In the genomic region with DNA sequence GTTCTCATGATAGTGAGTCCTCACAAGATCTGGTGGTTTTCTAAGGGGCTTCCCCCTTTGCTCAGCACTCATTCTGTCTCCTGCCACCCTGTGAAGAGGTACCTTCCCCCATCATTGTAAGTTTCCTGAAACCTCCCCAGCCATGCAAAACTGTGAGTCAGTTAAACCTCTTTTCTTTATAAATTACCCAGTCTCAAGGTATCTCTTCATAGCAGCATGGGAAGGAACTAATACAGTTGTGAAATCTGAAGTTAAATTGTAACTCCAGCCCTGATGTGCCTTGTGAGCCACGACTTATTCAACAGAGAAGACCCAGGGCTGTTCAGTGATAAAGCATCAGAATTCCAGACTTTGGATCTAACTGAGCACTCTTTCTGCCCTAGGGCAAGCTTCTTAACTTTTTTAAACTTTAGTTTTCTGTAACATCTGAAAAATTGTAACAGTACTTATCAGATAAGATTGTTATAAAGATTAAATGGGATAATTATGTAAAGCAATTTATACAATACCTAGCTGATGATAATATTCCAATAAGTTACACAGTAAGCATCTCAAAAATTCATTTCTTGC, we compare ENCODE assay signal across 20 cellular contexts.
DNase-seq lines count a peak whose midpoint lies in the region; ATAC-seq and TF ChIP-seq lines count a peak whose summit lies in the region.
"Had no signal": no experiment of that assay in that cellular context is flagged by ENCODE, and none has a peak within 500 bp of the region (broad histone marks: within the 10 kb centered on the region; RNA-seq: fewer than 3 reads in every experiment).

No MANE protein-coding gene starts in this region.

- no peaks in the 10 kb centered on the region for H3K79me2 ChIP-seq in trophoblast cell (ENCODE audit: control insufficient read depth, insufficient read depth, low read length, poor library complexity)

- H3K36me3 Mint-ChIP-seq in activated CD4-positive, alpha-beta T cell treated with anti-CD3 and anti-CD28 coated beads for 36 hours (ENCODE audit: low read depth): no peaks in the 10 kb centered on the region
- no peaks in the 10 kb centered on the region for H3K36me3 Mint-ChIP-seq in activated CD4-positive, alpha-beta T cell treated with anti-CD3 and anti-CD28 coated beads, Interleukin-2, amount 10 ng/mL, durations not matched to agents 7 days and 5 days (ENCODE audit: low read depth)
- H3K36me3 Mint-ChIP-seq: CD8-positive, alpha-beta T cell had no signal

- H4K91ac ChIP-seq in trophoblast cell (ENCODE audit: low read depth, low read length): no peak overlapping the region

- no peak overlapping the region for H3K27ac Mint-ChIP-seq in activated CD4-positive, alpha-beta T cell treated with anti-CD3 and anti-CD28 coated beads for 36 hours
- no peak overlapping the region for H3K27ac Mint-ChIP-seq in activated CD4-positive, alpha-beta T cell treated with anti-CD3 and anti-CD28 coated beads, Interleukin-2, amount 10 ng/mL, durations not matched to agents 7 days and 5 days
- H3K27ac Mint-ChIP-seq: B cell; CD4-positive, alpha-beta T cell; CD8-positive, alpha-beta T cell had no signal

- no peak overlapping the region for H2BK120ac ChIP-seq in trophoblast cell (ENCODE audit: insufficient read depth, low read length, poor library complexity)

- no peak overlapping the region for H2AK5ac ChIP-seq in trophoblast cell (ENCODE audit: low read length)

- CTCF ChIA-PET in activated CD4-positive, alpha-beta T cell treated with anti-CD3 and anti-CD28 coated beads for 36 hours (lab: Charles Lee): no interaction called here
- CTCF ChIA-PET in activated CD4-positive, alpha-beta T cell treated with anti-CD3 and anti-CD28 coated beads, Interleukin-2, amount 10 ng/mL, durations not matched to agents 7 days and 5 days (lab: Charles Lee): no interaction called here

- intact Hi-C loops in activated CD4-positive, alpha-beta T cell treated with anti-CD3 and anti-CD28 coated beads for 36 hours (cut with DNase I, micrococcal nuclease): no loop called here
- intact Hi-C loops in adrenal gland (cut with DNase I): no loop called here

- H3K4me2 ChIP-seq in trophoblast cell (ENCODE audit: low read length): no peak overlapping the region
- H3K4me2 ChIP-seq: A549; BLaER1 treated with 17β-estradiol and CSF1 and Interleukin-3, amounts not matched to agents 10 nM and 100 nM had no signal

- TF ChIP-seq POLR2A in adrenal gland (IDR thresholded peaks at IDR 0.05): no peak

- no peak overlapping the region for H3K4ac ChIP-seq in trophoblast cell (ENCODE audit: low read depth, low read length)

- H3K36me3 ChIP-seq in trophoblast cell (ENCODE audit: control insufficient read depth in 1 of 2, insufficient read depth in 2 of 2, low read length in 2 of 2) (no peaks in the 10 kb centered on the region), adrenal gland (replicated peaks in 1 of 2) (no peaks in the 10 kb centered on the region)
- H3K36me3 ChIP-seq: BLaER1 treated with 17β-estradiol and CSF1 and Interleukin-3, amounts not matched to agents 10 nM and 100 nM had no signal

- POLR2A ChIA-PET in activated CD4-positive, alpha-beta T cell treated with anti-CD3 and anti-CD28 coated beads for 36 hours (lab: Charles Lee): no interaction called here
- POLR2A ChIA-PET in activated CD4-positive, alpha-beta T cell treated with anti-CD3 and anti-CD28 coated beads, Interleukin-2, amount 10 ng/mL, durations not matched to agents 7 days and 5 days (lab: Charles Lee): no interaction called here

- H2BK5ac ChIP-seq in trophoblast cell (ENCODE audit: low read depth, low read length, poor library complexity): no peak overlapping the region

- H3K4me1 ChIP-seq in trophoblast cell (ENCODE audit: control insufficient read depth in 1 of 2, insufficient read depth in 2 of 2, low read length in 2 of 2): no peaks in the 10 kb centered on the region
- no peaks in the 10 kb centered on the region for H3K4me1 ChIP-seq in adrenal gland (replicated peaks in 1 of 2)
- H3K4me1 ChIP-seq: A549; BLaER1 treated with 17β-estradiol and CSF1 and Interleukin-3, amounts not matched to agents 10 nM and 100 nM; Caco-2 had no signal

- H3K27ac ChIP-seq in trophoblast cell (ENCODE audit: low read depth, low read length): no peak overlapping the region
- no peak overlapping the region for H3K27ac ChIP-seq in adrenal gland
- H3K27ac ChIP-seq: 22Rv1; A549; BLaER1 treated with 17β-estradiol and CSF1 and Interleukin-3, amounts not matched to agents 10 nM and 100 nM; C4-2B had no signal

- no peak for ATAC-seq in activated CD4-positive, alpha-beta T cell treated with anti-CD3 and anti-CD28 coated beads for 36 hours
- ATAC-seq in GM19328 (IDR thresholded peaks at IDR 0.05; ENCODE audit: unreplicated experiment): no peak
- ATAC-seq: A549; CD8-positive, alpha-beta T cell had no signal

- no peak overlapping the region for H3K18ac ChIP-seq in trophoblast cell (ENCODE audit: low read length)

- no peaks in the 10 kb centered on the region for H3K79me1 ChIP-seq in trophoblast cell (ENCODE audit: low read length)

- no peak overlapping the region for H2BK12ac ChIP-seq in trophoblast cell (ENCODE audit: low read length)

- no peak overlapping the region for H2AFZ ChIP-seq in trophoblast cell (ENCODE audit: insufficient read depth, low read length, poor library complexity)

- H3K9ac ChIP-seq in trophoblast cell (ENCODE audit: low read length): no peak overlapping the region
- H3K9ac ChIP-seq: BLaER1 treated with 17β-estradiol and CSF1 and Interleukin-3, amounts not matched to agents 10 nM and 100 nM had no signal

- TF ChIP-seq CTCF in epithelial cell of proximal tubule (conservative IDR thresholded peaks at IDR 0.05; ENCODE audit: low read depth, low read length) (no peak), adrenal gland (IDR thresholded peaks at IDR 0.05) (no peak)

- H3K4me1 Mint-ChIP-seq in activated CD4-positive, alpha-beta T cell treated with anti-CD3 and anti-CD28 coated beads for 36 hours: no peaks in the 10 kb centered on the region
- H3K4me1 Mint-ChIP-seq in activated CD4-positive, alpha-beta T cell treated with anti-CD3 and anti-CD28 coated beads, Interleukin-2, amount 10 ng/mL, durations not matched to agents 7 days and 5 days: no peaks in the 10 kb centered on the region
- H3K4me1 Mint-ChIP-seq: B cell had no signal

- H3K4me3 Mint-ChIP-seq in activated CD4-positive, alpha-beta T cell treated with anti-CD3 and anti-CD28 coated beads for 36 hours: no peak overlapping the region
- H3K4me3 Mint-ChIP-seq in activated CD4-positive, alpha-beta T cell treated with anti-CD3 and anti-CD28 coated beads, Interleukin-2, amount 10 ng/mL, durations not matched to agents 7 days and 5 days: no peak overlapping the region
- H3K4me3 Mint-ChIP-seq: B cell; CD4-positive, alpha-beta T cell; CD8-positive, alpha-beta T cell had no signal

- H3K27me3 Mint-ChIP-seq in activated CD4-positive, alpha-beta T cell treated with anti-CD3 and anti-CD28 coated beads for 36 hours: no peaks in the 10 kb centered on the region
- no peaks in the 10 kb centered on the region for H3K27me3 Mint-ChIP-seq in activated CD4-positive, alpha-beta T cell treated with anti-CD3 and anti-CD28 coated beads, Interleukin-2, amount 10 ng/mL, durations not matched to agents 7 days and 5 days
- H3K27me3 Mint-ChIP-seq: B cell; CD4-positive, alpha-beta T cell had no signal

- H4K8ac ChIP-seq in trophoblast cell (ENCODE audit: low read depth, low read length): no peak overlapping the region

- H3K23ac ChIP-seq in trophoblast cell (ENCODE audit: low read length): no peak overlapping the region

- H3K4me3 ChIP-seq in epithelial cell of proximal tubule (ENCODE audit: low read depth, low read length) (no peak overlapping the region), trophoblast cell (ENCODE audit: low read depth, low read length) (no peak overlapping the region), adrenal gland (no peak overlapping the region)
- H3K4me3 ChIP-seq: A549; BLaER1 treated with 17β-estradiol and CSF1 and Interleukin-3, amounts not matched to agents 10 nM and 100 nM had no signal

- H3K9me3 Mint-ChIP-seq in activated CD4-positive, alpha-beta T cell treated with anti-CD3 and anti-CD28 coated beads for 36 hours (ENCODE audit: low read depth): peaks cover 9% of the 10 kb centered on the region
- H3K9me3 Mint-ChIP-seq in activated CD4-positive, alpha-beta T cell treated with anti-CD3 and anti-CD28 coated beads, Interleukin-2, amount 10 ng/mL, durations not matched to agents 7 days and 5 days: no peaks in the 10 kb centered on the region

- no peaks in the 10 kb centered on the region for H3K9me3 ChIP-seq in trophoblast cell (ENCODE audit: insufficient read depth, low read depth, low read length)
- H3K9me3 ChIP-seq in adrenal gland (replicated peaks in 1 of 3): no peaks in the 10 kb centered on the region
- H3K9me3 ChIP-seq: A549, Caco-2 had no signal

- no CpG with 5 or more reads among the region's 1 CpG for WGBS in trophoblast cell (ENCODE audit: extremely low coverage, insufficient coverage, insufficient read length)
- 40 to 80% (median 68%) methylated on average over 1 of the region's 1 CpG for WGBS in adrenal gland, 4 donors

- H3K27me3 ChIP-seq in trophoblast cell (ENCODE audit: insufficient read depth, low read length) (no peaks in the 10 kb centered on the region), adrenal gland (no peaks in the 10 kb centered on the region)
- H3K27me3 ChIP-seq: BLaER1 treated with 17β-estradiol and CSF1 and Interleukin-3, amounts not matched to agents 10 nM and 100 nM had no signal

- no peak overlapping the region for H4K12ac ChIP-seq in trophoblast cell (ENCODE audit: low read depth, low read length)

- peak; percentile 5 for DNase-seq in activated CD4-positive, alpha-beta T cell treated with anti-CD3 and anti-CD28 coated beads for 36 hours
- DNase-seq in activated CD4-positive, alpha-beta T cell treated with anti-CD3 and anti-CD28 coated beads, Interleukin-2, amount 10 ng/mL, durations not matched to agents 7 days and 5 days: no peak
- DNase-seq in epithelial cell of proximal tubule (ENCODE audit: low read depth) (peak; percentile 53), kidney glomerular epithelial cell (lab: John Stamatoyannopoulos, UW) (peak; percentile 31), trophoblast cell (peak; percentile 86 to 98), adrenal gland (no peak), cerebellum (ENCODE audit: low spot score) (no peak)
- DNase-seq: AML-193; Caco-2; Calu3; CD4-positive, alpha-beta T cell; CD8-positive, alpha-beta T cell; DMS79 treated with DMSO at 0.1 percent for 48 hours; GF-D8 had no signal

- H3K14ac ChIP-seq in trophoblast cell (ENCODE audit: low read length): no peak overlapping the region

Comparison
In these comparisons a context has a peak if more than half of its experiments do, and no peak if none do; other contexts are left out.
1. DNase-seq: peak in activated CD4-positive, alpha-beta T cell treated with anti-CD3 and anti-CD28 coated beads for 36 hours (single experiment), epithelial cell of proximal tubule (single experiment), kidney glomerular epithelial cell (single experiment) and trophoblast cell (2 of 2); none in activated CD4-positive, alpha-beta T cell treated with anti-CD3 and anti-CD28 coated beads, Interleukin-2, amount 10 ng/mL, durations not matched to agents 7 days and 5 days (single experiment), adrenal gland (0 of 7) and cerebellum (single experiment).